Comparison of ENCODE assay signal across 16 cellular contexts in the genomic region with DNA sequence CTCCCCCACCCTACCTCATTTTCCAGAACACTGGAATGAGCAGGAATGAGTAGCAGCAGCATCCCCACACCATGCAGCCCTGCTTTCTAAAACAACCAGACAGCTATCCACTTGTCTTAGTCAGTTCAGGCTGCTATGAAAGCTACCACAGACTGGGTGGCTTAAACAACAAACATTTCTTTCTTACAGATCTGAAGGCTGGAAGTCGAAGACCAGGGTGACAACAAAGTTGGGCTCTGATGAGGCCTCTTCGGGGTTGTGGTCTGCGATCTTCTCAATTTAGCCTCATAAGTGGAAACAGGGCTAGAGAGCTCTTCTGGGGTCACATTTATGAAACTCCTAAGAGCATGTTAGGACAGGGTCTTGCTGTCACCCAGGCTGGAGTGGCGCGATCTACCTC.
DNase-seq lines count a peak whose midpoint lies in the region; ATAC-seq lines count a peak whose summit lies in the region.
"Had no signal": no experiment of that assay in that cellular context is flagged by ENCODE, and none has a peak within 500 bp of the region (broad histone marks: within the 10 kb centered on the region; RNA-seq: fewer than 3 reads in every experiment).

No MANE protein-coding gene starts in this region.

- no peak for ATAC-seq in HG03159 (IDR thresholded peaks at IDR 0.05; ENCODE audit: unreplicated experiment)
- ATAC-seq: A549, HCT116 had no signal

- DNase-seq in Ammon's horn (ENCODE audit: low spot score) (peak; percentile 53), caudate nucleus (lab: John Stamatoyannopoulos, UW) (peak in 4 of 61 donors; percentile 4 to 8 (median 5)), midbrain (lab: John Stamatoyannopoulos, UW) (peak; percentile 50), substantia nigra (lab: John Stamatoyannopoulos, UW) (peak in 4 of 49 donors; percentile 7 to 61 (median 25)), NCI-H1048 (lab: John Stamatoyannopoulos, UW) (no peak), NCI-H146 (lab: John Stamatoyannopoulos, UW) (no peak), foreskin melanocyte (no peak)
- DNase-seq: DMS53, GM23248, NCI-H1436 treated with DMSO at 0.1 percent for 48 hours, NCI-H2107, NCI-H69 had no signal

- peak overlapping the region; percentile 85 for H3K27ac ChIP-seq in caudate nucleus (ENCODE audit: low read depth, low read length)
- peak overlapping the region; percentile 92 for H3K27ac ChIP-seq in substantia nigra (ENCODE audit: low read depth, low read length, poor library complexity, severe bottlenecking)
- H3K27ac ChIP-seq: A549, GM23248, RWPE1 had no signal

Comparison
In these comparisons a context has a peak if more than half of its experiments do, and no peak if none do; other contexts are left out.
1. DNase-seq: peak in Ammon's horn (single experiment) and midbrain (single experiment); none in NCI-H1048 (single experiment), NCI-H146 (single experiment) and foreskin melanocyte (single experiment).